8 cellular contexts compared by ENCODE assay signal in the genomic region with DNA sequence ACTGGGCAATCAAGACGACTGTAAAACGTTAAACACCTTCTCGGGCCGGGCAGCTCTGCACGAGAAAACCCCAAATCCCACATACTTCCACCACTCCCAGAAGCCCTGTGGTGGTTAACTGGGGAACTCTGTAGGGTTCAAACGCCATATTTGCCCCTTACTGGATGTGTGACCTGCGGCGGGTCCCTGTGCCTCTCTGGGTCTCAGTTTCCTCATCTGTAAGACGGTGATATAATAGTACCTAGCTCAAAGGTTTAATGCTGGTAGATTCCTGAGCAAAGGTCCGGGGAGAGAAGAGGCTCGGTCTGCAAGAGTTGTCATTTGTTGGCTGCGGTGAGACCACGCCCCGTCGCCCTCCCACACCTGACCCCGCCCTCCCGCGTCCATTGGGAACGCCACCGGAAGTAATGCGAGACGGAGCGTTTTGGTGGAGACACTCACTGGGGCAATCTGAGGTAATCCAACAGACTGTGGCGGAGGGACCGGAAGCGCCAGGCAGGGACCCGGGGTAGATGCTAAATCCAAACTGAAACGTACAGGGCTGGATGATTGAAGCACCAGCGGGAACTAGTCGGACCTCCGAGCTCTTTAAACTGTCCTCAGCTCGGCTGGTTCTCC. TPM values are rescaled to one million over a fixed set of nuclear protein-coding genes. Genes with fewer than 3 reads are reported as not detected.
DNase-seq lines count a peak whose midpoint lies in the region; ATAC-seq and TF ChIP-seq lines count a peak whose summit lies in the region.

No MANE protein-coding gene starts in this region.

- H2AFZ ChIP-seq in trophoblast cell (ENCODE audit: insufficient read depth, low read length, poor library complexity) = peak overlapping the region; percentile 89

- H4K8ac ChIP-seq in trophoblast cell (ENCODE audit: low read depth, low read length) = peak overlapping the region; percentile 98

- H3K4ac ChIP-seq in trophoblast cell (ENCODE audit: low read depth, low read length) = peak overlapping the region; percentile 50

- intact Hi-C loops in adrenal gland (cut with DNase I) (no loop called here), heart left ventricle (cut with DNase I) (loop anchor here in 2 of 10 donors (2.0 kb wide), 1 partner anchor 258 kb away; a partner anchor contains a TSS), transverse colon (cut with DNase I; ENCODE audit: low total_unique reads) (loop anchor here (10.0 kb wide), 1 partner anchor 260 kb away; a partner anchor contains a TSS)

- H3K36me3 ChIP-seq in adrenal gland (replicated peaks in 1 of 2) = peaks cover 0 to 4% of the 10 kb centered on the region in 2 donors
- peaks cover 0 to 13% (median 0%) of the 10 kb centered on the region in 9 donors for H3K36me3 ChIP-seq in heart left ventricle
- H3K36me3 ChIP-seq in trophoblast cell (ENCODE audit: control insufficient read depth in 1 of 2, insufficient read depth in 2 of 2, low read length in 2 of 2) = peaks cover 16 to 19% of the 10 kb centered on the region in 2 experiments
- no peaks in the 10 kb centered on the region for H3K36me3 ChIP-seq in transverse colon

- H3K4me3 ChIP-seq in adrenal gland = peak overlapping the region; percentile 80 to 96 (median 86)
- H3K4me3 ChIP-seq in heart left ventricle = peak overlapping the region; percentile 69 to 100 (median 90)
- H3K4me3 ChIP-seq in trophoblast cell (ENCODE audit: low read depth, low read length) = peak overlapping the region; percentile 100
- peak overlapping the region; percentile 63 to 94 (median 86) for H3K4me3 ChIP-seq in transverse colon

- DNase-seq in GM13976 (ENCODE audit: low spot score) (peak; percentile 94), NCI-H1436 treated with DMSO at 0.1 percent for 48 hours (lab: John Stamatoyannopoulos, UW) (peak; percentile 80), T follicular helper cell (ENCODE audit: low read depth) (peak; percentile 98), adrenal gland (peak; percentile 98 to 99 (median 99)), heart left ventricle (peak; percentile 98 to 99 (median 98)), trophoblast cell (peak; percentile 98 to 100), transverse colon (peak; percentile 99)

- H3K18ac ChIP-seq in trophoblast cell (ENCODE audit: low read length) = peak overlapping the region; percentile 74

- peak overlapping the region; percentile 95 for H2BK120ac ChIP-seq in trophoblast cell (ENCODE audit: insufficient read depth, low read length, poor library complexity)

- peaks cover 7% of the 10 kb centered on the region for H3K79me2 ChIP-seq in trophoblast cell (ENCODE audit: control insufficient read depth, insufficient read depth, low read length, poor library complexity)

- H2AK5ac ChIP-seq in trophoblast cell (ENCODE audit: low read length) = peak overlapping the region; percentile 50

- H2BK12ac ChIP-seq in trophoblast cell (ENCODE audit: low read length) = peak overlapping the region; percentile 20

- H3K9me3 ChIP-seq in adrenal gland (replicated peaks in 1 of 3) (no peaks in the 10 kb centered on the region), heart left ventricle (no peaks in the 10 kb centered on the region), trophoblast cell (ENCODE audit: insufficient read depth, low read depth, low read length) (peaks cover 2% of the 10 kb centered on the region), transverse colon (no peaks in the 10 kb centered on the region)

- H4K12ac ChIP-seq in trophoblast cell (ENCODE audit: low read depth, low read length) = peak overlapping the region; percentile 92

- H3K79me1 ChIP-seq in trophoblast cell (ENCODE audit: low read length) = peaks cover 8% of the 10 kb centered on the region

- H3K4me1 ChIP-seq in adrenal gland (replicated peaks in 1 of 2) (peaks cover 17 to 33% of the 10 kb centered on the region in 2 donors), heart left ventricle (peaks cover 9 to 37% (median 26%) of the 10 kb centered on the region in 12 donors), trophoblast cell (ENCODE audit: control insufficient read depth in 1 of 2, insufficient read depth in 2 of 2, low read length in 2 of 2) (peaks cover 13 to 14% of the 10 kb centered on the region in 2 experiments), transverse colon (peaks cover 16 to 46% (median 29%) of the 10 kb centered on the region in 4 donors)

- H4K91ac ChIP-seq in trophoblast cell (ENCODE audit: low read depth, low read length) = peak overlapping the region; percentile 98

- in situ Hi-C loops in GM13976 (cut with MboI; ENCODE audit: low sequenced_read_pairs, unreplicated experiment) = no loop called here
- in situ Hi-C loops in transverse colon (cut with MboI; ENCODE audit: low pct_ligation_motif_present in 1 of 4, low pct_unique_long_range_greater_than_20kb in 1 of 4, low sequenced_read_pairs in 3 of 4) = loop anchor here in 3 of 4 donors (10.0 to 25.0 kb wide), 2 partner anchors 260 to 337 kb away; a partner anchor contains a TSS

- TF ChIP-seq POLR2A in adrenal gland (IDR thresholded peaks at IDR 0.05) (peak in 1 of 2 donors; percentile 58), heart left ventricle (IDR thresholded peaks at IDR 0.05) (no peak), transverse colon (IDR thresholded peaks at IDR 0.05) (peak; percentile 58)

- H3K14ac ChIP-seq in trophoblast cell (ENCODE audit: low read length) = peak overlapping the region; percentile 88

- H3K27ac ChIP-seq in adrenal gland (peak overlapping the region; percentile 93 to 98 (median 97)), heart left ventricle (peak overlapping the region; percentile 90 to 100 (median 98)), trophoblast cell (ENCODE audit: low read depth, low read length) (peak overlapping the region; percentile 77), transverse colon (peak overlapping the region; percentile 97 to 99 (median 98))

- TF ChIP-seq EP300 in transverse colon (IDR thresholded peaks at IDR 0.05; ENCODE audit: low read depth) = no peak

- WGBS in adrenal gland, 4 donors = 0 to 1% (median 0%) methylated on average over 7 to 32 of the region's 32 CpGs
- WGBS in heart left ventricle, 4 donors = 0% methylated on average over 18 to 32 of the region's 32 CpGs
- no CpG with 5 or more reads among the region's 32 CpGs for WGBS in trophoblast cell (ENCODE audit: extremely low coverage, insufficient coverage, insufficient read length)
- 0% methylated on average over 32 of the region's 32 CpGs; no CpG with 5 or more reads in 1 of the 2 donors for WGBS in transverse colon (ENCODE audit: low coverage in 1 of 2), 2 donors

- ATAC-seq in HG02852 (IDR thresholded peaks at IDR 0.05; ENCODE audit: unreplicated experiment) (peak; percentile 78), heart left ventricle (peak; percentile 95 to 97 (median 96))

- no peaks in the 10 kb centered on the region for H3K27me3 ChIP-seq in adrenal gland
- H3K27me3 ChIP-seq in heart left ventricle = no peaks in the 10 kb centered on the region
- no peaks in the 10 kb centered on the region for H3K27me3 ChIP-seq in trophoblast cell (ENCODE audit: insufficient read depth, low read length)
- H3K27me3 ChIP-seq in transverse colon = no peaks in the 10 kb centered on the region

- peak overlapping the region; percentile 84 for H2BK5ac ChIP-seq in trophoblast cell (ENCODE audit: low read depth, low read length, poor library complexity)

- TF ChIP-seq CTCF in GM13976 (IDR thresholded peaks at IDR 0.05; ENCODE audit: borderline replicate concordance, control extremely low read depth, extremely low read depth, insufficient read depth, missing control alignments) (no peak), adrenal gland (IDR thresholded peaks at IDR 0.05) (no peak), heart left ventricle (IDR thresholded peaks at IDR 0.05) (no peak), transverse colon (IDR thresholded peaks at IDR 0.05) (no peak)

- H3K9ac ChIP-seq in trophoblast cell (ENCODE audit: low read length) = peak overlapping the region; percentile 87

- H3K4me2 ChIP-seq in trophoblast cell (ENCODE audit: low read length) = peak overlapping the region; percentile 94

- no peak overlapping the region for H3K23ac ChIP-seq in trophoblast cell (ENCODE audit: low read length)

RNA-seq across cellular contexts. Expression of a gene that starts 0.7 kb away (rescaled TPM):
- total RNA-seq in adrenal gland (10 to 100 TPM; 14.8 to 44.8 (median 21.8) TPM), heart left ventricle (10 to 100 TPM in 6 of 9 donors, 1 to 10 TPM in 3; 4.4 to 17.0 (median 12.7) TPM), transverse colon (10 to 100 TPM; 12.0 to 36.0 (median 18.4) TPM)
- polyA plus RNA-seq in adrenal gland (10 to 100 TPM in 2 of 3 donors, 1 to 10 TPM in 1; 6.2 to 21.7 (median 16.7) TPM), heart left ventricle (10 to 100 TPM; 12.7 to 19.7 TPM)
- 5.6 and 6.0 TPM in 2 replicates for polyA plus RNA-seq in trophoblast cell (2013)

RNA-seq across cellular contexts. Expression of a gene that starts 6.1 kb away (rescaled TPM):
- total RNA-seq in adrenal gland (100 to 1,000 TPM; 192 to 384 (median 284) TPM), heart left ventricle (100 to 1,000 TPM; 123 to 236 (median 140) TPM), transverse colon (100 to 1,000 TPM in 3 of 4 donors, 10 to 100 TPM in 1; 77.4 to 225 (median 184) TPM)
- polyA plus RNA-seq in adrenal gland (100 to 1,000 TPM; 198 to 709 (median 531) TPM), heart left ventricle (100 to 1,000 TPM; 186 to 325 TPM)
- polyA plus RNA-seq in trophoblast cell (2013) = 121 and 122 TPM in 2 replicates

RNA-seq across cellular contexts. Expression of a gene that starts 8.1 kb away (rescaled TPM):
- 1 to 10 TPM; 3.6 to 10.0 (median 6.2) TPM for total RNA-seq in adrenal gland
- polyA plus RNA-seq in adrenal gland = 1 to 10 TPM; 2.0 to 7.5 (median 3.0) TPM
- 1 to 10 TPM; 3.1 to 8.6 (median 4.7) TPM for total RNA-seq in heart left ventricle
- polyA plus RNA-seq in heart left ventricle = 1 to 10 TPM; 3.1 to 3.3 TPM
- polyA plus RNA-seq in trophoblast cell (2013) = 2.4 TPM in 2 replicates
- total RNA-seq in transverse colon = 10 to 100 TPM in 1 of 4 donors, 1 to 10 TPM in 2, under 1 TPM in 1; 0.40 to 15.3 (median 9.2) TPM

Comparison
In these comparisons a context has a peak if more than half of its experiments do, and no peak if none do; other contexts are left out.
1. Peak in every context shown above with its lines: DNase-seq, ATAC-seq, H3K4me3 ChIP-seq and H3K27ac ChIP-seq.